1 cellular context compared by ENCODE assay signal in the genomic region with DNA sequence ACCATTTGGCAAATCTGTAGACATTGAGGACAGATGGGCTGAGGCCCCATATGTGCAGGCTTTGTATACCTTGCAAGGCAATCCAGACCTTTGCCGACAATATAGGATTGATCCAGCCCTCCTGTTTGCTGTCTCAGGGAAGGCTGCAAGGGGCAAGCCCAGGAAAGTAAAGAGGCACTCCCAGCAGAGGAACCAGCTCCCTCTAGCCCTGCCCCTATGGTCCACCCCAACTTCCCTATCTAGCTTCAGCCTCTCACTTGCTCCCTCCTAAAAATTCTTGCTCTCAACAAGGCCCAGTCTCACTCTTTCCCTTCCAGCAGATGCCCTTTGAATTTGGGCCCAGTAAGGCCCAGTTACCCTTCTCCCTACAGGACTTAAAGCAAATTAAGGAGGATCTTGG.
A peak's percentile ranks its signal among the peaks of the same experiment; 100 is the strongest.
TF ChIP-seq lines count a peak whose summit lies in the region.

No MANE protein-coding gene starts in this region.

TF ChIP-seq in H1, 55 proteins besides CTCF, POLR2A, EP300 and RAD21:
- TF ChIP-seq CHD7 (IDR thresholded peaks at IDR 0.05; ENCODE audit: insufficient replicate concordance, low read length) (no peak), POLR2AphosphoS5 (IDR thresholded peaks at IDR 0.05; ENCODE audit: low read depth, low read length) (0 out of 2 replicates have a peak, but pooled peaks have one; percentile 29), SIN3A (conservative IDR thresholded peaks at IDR 0.05 in 1 of 2, IDR thresholded peaks at IDR 0.05 in 1 of 2; ENCODE audit: low read depth in 1 of 2, low read length in 2 of 2) (no peak)
